9 cellular contexts compared by ENCODE assay signal in genomic region chr4:44916406-44916805, GRCh38.
DNase-seq lines count a peak whose midpoint lies in the region; ATAC-seq lines count a peak whose summit lies in the region.
"Had no signal": no experiment of that assay in that cellular context is flagged by ENCODE, and none has a peak within 500 bp of the region (broad histone marks: within the 10 kb centered on the region; RNA-seq: fewer than 3 reads in every experiment).

No MANE protein-coding gene starts in this region.

- no peak overlapping the region for H3K27ac ChIP-seq in epithelial cell of prostate

- peak; percentile 54 for ATAC-seq in GM18520 (IDR thresholded peaks at IDR 0.05; ENCODE audit: unreplicated experiment)

- peak; percentile 32 for DNase-seq in NCI-H774 (lab: John Stamatoyannopoulos, UW)
- DNase-seq in epithelial cell of prostate (ENCODE audit: low read depth, low spot score), result peak; percentile 3
- peak; percentile 60 for DNase-seq in renal cortical epithelial cell (ENCODE audit: low read depth)
- DNase-seq in NCI-H226, result no peak
- no peak for DNase-seq in DMS153 (lab: John Stamatoyannopoulos, UW)
- DNase-seq in nucleus accumbens (lab: John Stamatoyannopoulos, UW), result no peak
- no peak for DNase-seq in activated T-cell treated with anti-CD3 and anti-CD28 coated beads, Interleukin-2, amount 50 U/mL, for 1 hour
- DNase-seq: activated B cell treated with CpG ODN at 0.5 μM for 24 hours had no signal

Comparison
In these comparisons a context has a peak if more than half of its experiments do, and no peak if none do; other contexts are left out.
1. DNase-seq: peak in NCI-H774 (single experiment), epithelial cell of prostate (single experiment) and renal cortical epithelial cell (single experiment); none in NCI-H226 (single experiment), DMS153 (single experiment), nucleus accumbens (0 of 56) and activated T-cell treated with anti-CD3 and anti-CD28 coated beads, Interleukin-2, amount 50 U/mL, for 1 hour (single experiment).